In genomic region chr3:29826712-29827111, GRCh38 we compare ENCODE assay signal across 24 cellular contexts.
A peak's percentile ranks its signal among the peaks of the same experiment; 100 is the strongest.
DNase-seq lines count a peak whose midpoint lies in the region; ATAC-seq, FAIRE-seq and TF ChIP-seq lines count a peak whose summit lies in the region.
"Had no signal": no experiment of that assay in that cellular context is flagged by ENCODE, and none has a peak within 500 bp of the region (broad histone marks: within the 10 kb centered on the region; RNA-seq: fewer than 3 reads in every experiment).

No MANE protein-coding gene starts in this region.

- H3K9ac ChIP-seq in HepG2 (ENCODE audit: insufficient read depth, low read depth, low read length): no peak overlapping the region
- H3K9ac ChIP-seq in K562 (ENCODE audit: insufficient read depth in 1 of 2, low read depth in 2 of 2, low read length in 2 of 2): no peak overlapping the region
- H3K9ac ChIP-seq in MM.1S (ENCODE audit: low read length): no peak overlapping the region
- H3K9ac ChIP-seq: BLaER1 had no signal

- no peak overlapping the region for H3K4me2 ChIP-seq in HepG2 (ENCODE audit: low read depth, low read length)
- H3K4me2 ChIP-seq in K562 (ENCODE audit: insufficient read depth, low read length): no peak overlapping the region
- no peak overlapping the region for H3K4me2 ChIP-seq in MM.1S (ENCODE audit: low read depth, low read length)
- H3K4me2 ChIP-seq: BLaER1 had no signal

- no peaks in the 10 kb centered on the region for H3K79me2 ChIP-seq in HepG2 (ENCODE audit: insufficient read depth, low read length)
- H3K79me2 ChIP-seq in K562 (ENCODE audit: control insufficient read depth, insufficient read depth, low read length): no peaks in the 10 kb centered on the region
- no peaks in the 10 kb centered on the region for H3K79me2 ChIP-seq in MM.1S (ENCODE audit: low read length)

- no peak for DNase-seq in HepG2 (ENCODE audit: low spot score)
- no peak for DNase-seq in right lobe of liver
- no peak for DNase-seq in K562 (ENCODE audit: extremely low read depth in 1 of 4, low spot score in 3 of 4)
- DNase-seq in cardiac septum (ENCODE audit: low spot score): no peak
- DNase-seq in MM.1S: no peak
- DNase-seq: ACHN; BE2C; C1 segment of cervical spinal cord; CD4-positive, alpha-beta memory T cell; CD4-positive, CD25-positive, alpha-beta regulatory T cell; CD8-positive, alpha-beta memory T cell; COR-L47; DMS 273 treated with DMSO at 0.1 percent for 48 hours; DMS153; DMS53; DMS79; DND-41; EL; GDM1 had no signal

- H3K9me3 ChIP-seq in HepG2 (ENCODE audit: low read length): no peaks in the 10 kb centered on the region
- peaks cover 0 to 2% (median 0%) of the 10 kb centered on the region in 4 donors for H3K9me3 ChIP-seq in right lobe of liver
- no peaks in the 10 kb centered on the region for H3K9me3 ChIP-seq in K562 (replicated peaks; ENCODE audit: control insufficient read depth, insufficient read depth, low read depth, low read length)
- H3K9me3 ChIP-seq in MM.1S (replicated peaks; ENCODE audit: insufficient read depth, low read length): no peaks in the 10 kb centered on the region
- H3K9me3 ChIP-seq: BE2C, BLaER1 had no signal

- H3F3A ChIP-seq in MM.1S (ENCODE audit: insufficient read depth, low read length): no peaks in the 10 kb centered on the region

- no peak overlapping the region for H3K27ac ChIP-seq in HepG2 (ENCODE audit: extremely low read length, insufficient read depth, low read length)
- H3K27ac ChIP-seq in right lobe of liver: no peak overlapping the region
- H3K27ac ChIP-seq in K562 (ENCODE audit: extremely low read depth, low read depth, low read length): no peak overlapping the region
- H3K27ac ChIP-seq in MM.1S (ENCODE audit: low read length): no peak overlapping the region
- H3K27ac ChIP-seq: 22Rv1, BLaER1 had no signal

- BruUV-seq in HepG2 (replicated peaks; lab: Mats Ljungman, UMichigan) (no TSS peak), K562 (replicated peaks; lab: Mats Ljungman, UMichigan) (no TSS peak)

- H3K27me3 ChIP-seq in HepG2 (ENCODE audit: control insufficient read depth in 1 of 2, insufficient read depth in 2 of 2, low read length in 2 of 2) (no peaks in the 10 kb centered on the region), right lobe of liver (no peaks in the 10 kb centered on the region), K562 (ENCODE audit: control insufficient read depth in 2 of 2, insufficient read depth in 2 of 2, low read length in 2 of 2) (no peaks in the 10 kb centered on the region), MM.1S (replicated peaks; ENCODE audit: insufficient read depth, low read length) (no peaks in the 10 kb centered on the region)
- H3K27me3 ChIP-seq: BE2C, BLaER1 had no signal

- ATAC-seq in HepG2: no peak
- no peak for ATAC-seq in right lobe of liver
- ATAC-seq in K562: no peak
- ATAC-seq: GM12878 had no signal

- intact Hi-C loops in HepG2 (cut with micrococcal nuclease; ENCODE audit: unreplicated experiment): no loop called here
- intact Hi-C loops in right lobe of liver (cut with DNase I): no loop called here
- intact Hi-C loops in K562 (cut with micrococcal nuclease): no loop called here
- intact Hi-C loops in cardiac septum (cut with DNase I): no loop called here

- H3K9me1 ChIP-seq in K562 (ENCODE audit: control insufficient read depth, insufficient read depth, low read length): no peaks in the 10 kb centered on the region

- TF ChIP-seq EP300 in HepG2 (IDR thresholded peaks at IDR 0.05; ENCODE audit: low read depth in 2 of 2, low read length in 2 of 2): no peak
- no peak for TF ChIP-seq EP300 in HepG2 (CRISPR knock-in tag; IDR thresholded peaks at IDR 0.05; ENCODE audit: borderline replicate concordance)
- no peak for TF ChIP-seq EP300 in K562 (IDR thresholded peaks at IDR 0.05; ENCODE audit: low read length)

- TF ChIP-seq POLR2A in HepG2 (IDR thresholded peaks at IDR 0.05; ENCODE audit: insufficient read depth in 1 of 2, low read depth in 2 of 2, low read length in 2 of 2): no peak
- TF ChIP-seq POLR2A in right lobe of liver (IDR thresholded peaks at IDR 0.05): no peak
- TF ChIP-seq POLR2A in K562 (conservative IDR thresholded peaks at IDR 0.05): no peak

- 0 out of 2 replicates have a peak, but pooled peaks cover 3% of the 10 kb centered on the region for H3K9me2 ChIP-seq in MM.1S (replicated peaks; ENCODE audit: insufficient read depth, low read length)

- in situ Hi-C loops in HepG2 (cut with HindIII; ENCODE audit: extremely low pct_ligation_motif_present, low pct_unique_long_range_greater_than_20kb) (no loop called here), K562 (cut with MboI) (no loop called here)

- CTCF ChIA-PET in HepG2 (lab: Yijun Ruan, JAX; ENCODE audit: low intra/inter-chr PET ratio, low total read pairs) (no interaction called here), K562 (lab: Yijun Ruan, JAX; ENCODE audit: low intra/inter-chr PET ratio) (no interaction called here)

- no peak overlapping the region for H2AFZ ChIP-seq in HepG2 (ENCODE audit: low read length)
- no peak overlapping the region for H2AFZ ChIP-seq in K562 (ENCODE audit: low read depth, low read length)
- H2AFZ ChIP-seq in MM.1S (ENCODE audit: low read length): no peak overlapping the region

- no peaks in the 10 kb centered on the region for H4K20me1 ChIP-seq in HepG2 (ENCODE audit: insufficient read depth, low read length)
- no peaks in the 10 kb centered on the region for H4K20me1 ChIP-seq in K562 (replicated peaks; ENCODE audit: control insufficient read depth, insufficient read depth, low read length)
- no peaks in the 10 kb centered on the region for H4K20me1 ChIP-seq in MM.1S (ENCODE audit: insufficient read depth, low read length)
- H4K20me1 ChIP-seq: BLaER1 had no signal

- FAIRE-seq in HepG2 (lab: Jason Lieb, UNC) (no peak), K562 (lab: Jason Lieb, UNC) (no peak)
- FAIRE-seq: GM12878, GM12892, GM18507 had no signal

- no peaks in the 10 kb centered on the region for H3K36me3 ChIP-seq in HepG2 (replicated peaks in 1 of 2; ENCODE audit: control insufficient read depth in 1 of 2, insufficient read depth in 2 of 2, low read length in 2 of 2)
- H3K36me3 ChIP-seq in right lobe of liver: no peaks in the 10 kb centered on the region
- H3K36me3 ChIP-seq in K562 (ENCODE audit: control insufficient read depth, insufficient read depth, low read length): no peaks in the 10 kb centered on the region
- no peaks in the 10 kb centered on the region for H3K36me3 ChIP-seq in MM.1S (replicated peaks; ENCODE audit: insufficient read depth, low read length)
- H3K36me3 ChIP-seq: BE2C, BLaER1 had no signal

- no peaks in the 10 kb centered on the region for H3K4me1 ChIP-seq in HepG2 (ENCODE audit: insufficient read depth, low read length)
- no peaks in the 10 kb centered on the region for H3K4me1 ChIP-seq in right lobe of liver
- no peaks in the 10 kb centered on the region for H3K4me1 ChIP-seq in K562 (replicated peaks in 1 of 2; ENCODE audit: control insufficient read depth in 2 of 2, insufficient read depth in 2 of 2, low read length in 2 of 2)
- peaks cover 5% of the 10 kb centered on the region; the same call in 1 of the 2 replicates for H3K4me1 ChIP-seq in MM.1S (ENCODE audit: low read length)
- H3K4me1 ChIP-seq: BE2C had no signal

- TF ChIP-seq CTCF in HepG2 (CRISPR knock-in tag; IDR thresholded peaks at IDR 0.05): no peak
- no peak for TF ChIP-seq CTCF in right lobe of liver (IDR thresholded peaks at IDR 0.05)
- no peak for TF ChIP-seq CTCF in K562 (IDR thresholded peaks at IDR 0.05 in 2 of 3, conservative IDR thresholded peaks at IDR 0.05 in 1 of 3; ENCODE audit: insufficient read depth in 2 of 3, low read depth in 1 of 3, low read length in 3 of 3)
- no peak for TF ChIP-seq CTCF in MM.1S (IDR thresholded peaks at IDR 0.05; ENCODE audit: low read length)

- POLR2A ChIA-PET in HepG2 (lab: Yijun Ruan, JAX) (no interaction called here), K562 (lab: Yijun Ruan, JAX) (no interaction called here)

- no peak for TF ChIP-seq RAD21 in HepG2 (CRISPR knock-in tag; IDR thresholded peaks at IDR 0.05)
- no peak for TF ChIP-seq RAD21 in K562 (CRISPR knock-in tag; conservative IDR thresholded peaks at IDR 0.05 in 1 of 2, IDR thresholded peaks at IDR 0.05 in 1 of 2)

- H3K4me3 ChIP-seq in HepG2 (replicated peaks in 1 of 3; ENCODE audit: insufficient read depth in 1 of 3, low read depth in 2 of 3, low read length in 3 of 3): no peak overlapping the region
- no peak overlapping the region for H3K4me3 ChIP-seq in right lobe of liver
- no peak overlapping the region for H3K4me3 ChIP-seq in K562
- no peak overlapping the region for H3K4me3 ChIP-seq in MM.1S (ENCODE audit: low read length)
- H3K4me3 ChIP-seq: BLaER1, GM12878 had no signal

TF ChIP-seq in HepG2, 621 proteins besides CTCF, POLR2A, EP300 and RAD21:
- TF ChIP-seq MAFF (IDR thresholded peaks at IDR 0.05; ENCODE audit: low read depth, low read length) (peak; percentile 81), NR2F1 (CRISPR knock-in tag; IDR thresholded peaks at IDR 0.05) (no peak), MAFK (conservative IDR thresholded peaks at IDR 0.05 in 1 of 2, IDR thresholded peaks at IDR 0.05 in 1 of 2; ENCODE audit: low read length in 2 of 2) (peak; percentile 74 to 92)

TF ChIP-seq in K562, 482 proteins besides CTCF, POLR2A, EP300 and RAD21 (continues in another document):
- TF ChIP-seq DMBX1 (CRISPR knock-in tag; IDR thresholded peaks at IDR 0.05; ENCODE audit: borderline replicate concordance): no peak

Comparison
In these comparisons a context has a peak if more than half of its experiments do, and no peak if none do; other contexts are left out.
1. Of the 241 proteins assayed by ChIP-seq in both HepG2 and K562: peak only in HepG2: none; only in K562: MAFG; in both: MAFF and MAFK; in neither: 238.